In genomic region chr16:9155876-9156275, GRCh38 we compare ENCODE assay signal across 8 cellular contexts.
"Had no signal": no experiment of that assay in that cellular context is flagged by ENCODE, and none has a peak within 500 bp of the region (broad histone marks: within the 10 kb centered on the region; RNA-seq: fewer than 3 reads in every experiment).

No MANE protein-coding gene starts in this region.

- DNase-seq: GDM1, GF-D8 had no signal

- H3K4me3 ChIP-seq: GM12878 had no signal

- FAIRE-seq: G401.6, GM12878, GM12891, GM12892, GM18507, GM19239 had no signal

- ATAC-seq: GM12878 had no signal
